14 cellular contexts compared by ENCODE assay signal in genomic region chr7:158650821-158651225, GRCh38. TPM values are rescaled to one million over a fixed set of nuclear protein-coding genes. Genes with fewer than 3 reads are reported as not detected.
A peak's percentile ranks its signal among the peaks of the same experiment; 100 is the strongest.
DNase-seq lines count a peak whose midpoint lies in the region; TF ChIP-seq lines count a peak whose summit lies in the region.
"Had no signal": no experiment of that assay in that cellular context is flagged by ENCODE, and none has a peak within 500 bp of the region (broad histone marks: within the 10 kb centered on the region; RNA-seq: fewer than 3 reads in every experiment).

No MANE protein-coding gene starts in this region.

- peaks cover 37% of the 10 kb centered on the region for H3K4me1 ChIP-seq in osteoblast (ENCODE audit: insufficient read depth, low read length)
- peaks cover 0 to 12% (median 0%) of the 10 kb centered on the region in 4 donors for H3K4me1 ChIP-seq in transverse colon

- TF ChIP-seq POLR2A in transverse colon (IDR thresholded peaks at IDR 0.05): no peak

- H3K27ac ChIP-seq in osteoblast (ENCODE audit: low read depth, low read length): peak overlapping the region; percentile 93
- no peak overlapping the region for H3K27ac ChIP-seq in transverse colon
- H3K27ac ChIP-seq: SK-N-MC had no signal

- no peak for TF ChIP-seq EP300 in transverse colon (IDR thresholded peaks at IDR 0.05; ENCODE audit: low read depth)

- in situ Hi-C loops in transverse colon (cut with MboI; ENCODE audit: low pct_ligation_motif_present in 1 of 4, low pct_unique_long_range_greater_than_20kb in 1 of 4, low sequenced_read_pairs in 3 of 4): no loop called here

- H3K79me2 ChIP-seq in osteoblast (ENCODE audit: insufficient read depth, low read length): peaks cover 9% of the 10 kb centered on the region

- no peaks in the 10 kb centered on the region for H4K20me1 ChIP-seq in osteoblast (ENCODE audit: insufficient read depth, low read length)

- intact Hi-C loops in transverse colon (cut with DNase I; ENCODE audit: low total_unique reads): no loop called here

- no peak for TF ChIP-seq CTCF in cardiac fibroblast (IDR thresholded peaks at IDR 0.05; ENCODE audit: low read depth, low read length)
- no peak for TF ChIP-seq CTCF in osteoblast (IDR thresholded peaks at IDR 0.05; ENCODE audit: extremely low read depth, low read depth, low read length)
- TF ChIP-seq CTCF in transverse colon (IDR thresholded peaks at IDR 0.05): no peak

- no peak overlapping the region for H3K4me3 ChIP-seq in Jurkat, Clone E6-1 (ENCODE audit: low read length)
- no peak overlapping the region for H3K4me3 ChIP-seq in cardiac fibroblast (replicated peaks in 1 of 2; ENCODE audit: low read depth in 2 of 2, low read length in 2 of 2)
- no peak overlapping the region for H3K4me3 ChIP-seq in osteoblast (ENCODE audit: insufficient read depth, low read length)
- no peak overlapping the region for H3K4me3 ChIP-seq in transverse colon
- H3K4me3 ChIP-seq: SK-N-MC had no signal

- peak overlapping the region; percentile 54 for H3K4me2 ChIP-seq in osteoblast (ENCODE audit: insufficient read depth, low read length)

- no peak overlapping the region for H2AFZ ChIP-seq in osteoblast (ENCODE audit: low read length)

- DNase-seq in Daoy (ENCODE audit: low read depth) (peak; percentile 50), cardiac fibroblast (ENCODE audit: low read depth in 2 of 2) (peak; percentile 84 to 91), osteoblast (ENCODE audit: insufficient read length, low spot score, missing footprints) (peak; percentile 98), HuH-7.5 (ENCODE audit: low spot score) (no peak), transverse colon (no peak), NCI-H82 (lab: John Stamatoyannopoulos, UW) (no peak), NCI-H1436 (lab: John Stamatoyannopoulos, UW) (no peak)
- DNase-seq in Jurkat, Clone E6-1 (ENCODE audit: low read depth, low spot score): peak; percentile 67
- DNase-seq: activated CD4-positive, alpha-beta T cell treated with anti-CD3 and anti-CD28 coated beads, Interleukin-2, amount 50 U/mL, for 48 hours; aorta; islet precursor cell; NCI-H1092 treated with DMSO at 0.1 percent for 48 hours; NCI-H774 had no signal

- H3K9me3 ChIP-seq in osteoblast (ENCODE audit: low read depth, low read length) (no peaks in the 10 kb centered on the region), transverse colon (no peaks in the 10 kb centered on the region)

- H3K36me3 ChIP-seq in osteoblast (ENCODE audit: insufficient read depth, low read length) (peaks cover 3% of the 10 kb centered on the region), transverse colon (peaks cover 0 to 3% (median 0%) of the 10 kb centered on the region in 4 donors)

- H3K27me3 ChIP-seq in osteoblast (ENCODE audit: insufficient read depth, low read length) (no peaks in the 10 kb centered on the region), transverse colon (no peaks in the 10 kb centered on the region)

- WGBS in transverse colon (ENCODE audit: low coverage in 1 of 2), 2 donors: 87 to 94% methylated on average over 6 to 7 of the region's 7 CpGs

RNA-seq across cellular contexts. Expression of gene NCAPG2, which starts 53.8 kb away (rescaled TPM):
- total RNA-seq in Daoy (2014; rRNA removed; shearing (Covaris generic)): 57.2 and 60.1 TPM in 2 replicates
- 97.7 TPM for polyA plus RNA-seq in Jurkat, Clone E6-1 (2012; ENCODE audit: insufficient read depth, insufficient read length)
- total RNA-seq in osteoblast (8.0 TPM in 2 replicates), transverse colon (1 to 10 TPM; 3.4 to 9.0 (median 4.3) TPM)

Comparison
In these comparisons a context has a peak if more than half of its experiments do, and no peak if none do; other contexts are left out.
1. DNase-seq: peak in Daoy (single experiment), Jurkat, Clone E6-1 (single experiment), cardiac fibroblast (2 of 2) and osteoblast (single experiment); none in HuH-7.5 (single experiment), transverse colon (single experiment), NCI-H82 (single experiment) and NCI-H1436 (single experiment).